In genomic region chr11:74720596-74721478, GRCh38 we compare ENCODE assay signal across 11 cellular contexts. TPM values are rescaled to one million over a fixed set of nuclear protein-coding genes. Genes with fewer than 3 reads are reported as not detected.
DNase-seq lines count a peak whose midpoint lies in the region; ATAC-seq, FAIRE-seq and TF ChIP-seq lines count a peak whose summit lies in the region.
"Had no signal": no experiment of that assay in that cellular context is flagged by ENCODE, and none has a peak within 500 bp of the region (broad histone marks: within the 10 kb centered on the region; RNA-seq: fewer than 3 reads in every experiment).

No MANE protein-coding gene starts in this region.

- TF ChIP-seq EP300 in suprapubic skin (IDR thresholded peaks at IDR 0.05): no peak

- no peak overlapping the region for H3K27ac ChIP-seq in astrocyte (ENCODE audit: low read depth, low read length)
- peak overlapping the region; percentile 49 for H3K27ac ChIP-seq in upper lobe of right lung
- no peak overlapping the region for H3K27ac ChIP-seq in suprapubic skin
- H3K27ac ChIP-seq: SJSA1 had no signal

- no peak for TF ChIP-seq POLR2A in suprapubic skin (IDR thresholded peaks at IDR 0.05)

- 64% methylated on average over 15 of the region's 17 CpGs for WGBS in suprapubic skin

- peak; percentile 37 for DNase-seq in astrocyte (ENCODE audit: low read depth)
- peak; percentile 89 for DNase-seq in Right ventricle myocardium superior
- no peak for DNase-seq in neural crest cell (ENCODE audit: low read depth, low spot score)
- DNase-seq in upper lobe of right lung: peak; percentile 76
- no peak for DNase-seq in ecto neural progenitor cell (ENCODE audit: low spot score)
- no peak for DNase-seq in suprapubic skin (ENCODE audit: low spot score in 2 of 2)
- DNase-seq in GM10248 (ENCODE audit: extremely low spot score): no peak
- DNase-seq in NCI-H69 (lab: John Stamatoyannopoulos, UW): no peak
- DNase-seq: activated CD8-positive, alpha-beta T cell treated with anti-CD3 and anti-CD28 coated beads for 36 hours had no signal

- no peak for FAIRE-seq in astrocyte (lab: Jason Lieb, UNC)
- FAIRE-seq: G401.6 had no signal

- no peak overlapping the region for H3K27ac Mint-ChIP-seq in astrocyte (ENCODE audit: unreplicated experiment)
- H3K27ac Mint-ChIP-seq in neural crest cell (ENCODE audit: unreplicated experiment): peak overlapping the region; percentile 82
- H3K27ac Mint-ChIP-seq: activated CD8-positive, alpha-beta T cell treated with anti-CD3 and anti-CD28 coated beads for 36 hours had no signal

- H3K4me1 Mint-ChIP-seq in astrocyte (ENCODE audit: low read depth, unreplicated experiment) (peaks cover 3% of the 10 kb centered on the region), neural crest cell (peaks cover 13% of the 10 kb centered on the region)

- intact Hi-C loops in Right ventricle myocardium superior (cut with DNase I): no loop called here
- intact Hi-C loops in upper lobe of right lung (cut with DNase I): no loop called here

- H3K9ac ChIP-seq in astrocyte (ENCODE audit: low read length): no peak overlapping the region

- no peaks in the 10 kb centered on the region for H3K79me2 ChIP-seq in astrocyte (ENCODE audit: insufficient read depth, low read length)

- H3K4me1 ChIP-seq in astrocyte (ENCODE audit: insufficient read depth, low read length) (no peaks in the 10 kb centered on the region), upper lobe of right lung (peaks cover 14% of the 10 kb centered on the region), suprapubic skin (no peaks in the 10 kb centered on the region)

- CTCF ChIA-PET in GM10248 (lab: Yijun Ruan, JAX): interaction anchor here (0.6 to 3.0 kb wide), 7 partner anchors 8 to 268 kb away, joined by 3 to 23 read pairs (median 3); no protein-coding TSS in a partner anchor

- POLR2A ChIA-PET in GM10248 (lab: Yijun Ruan, JAX): no interaction called here

- H3K4me2 ChIP-seq in astrocyte (ENCODE audit: low read length): no peak overlapping the region

- H3K36me3 ChIP-seq in astrocyte (ENCODE audit: insufficient read depth, low read length): no peaks in the 10 kb centered on the region
- no peaks in the 10 kb centered on the region for H3K36me3 ChIP-seq in upper lobe of right lung
- H3K36me3 ChIP-seq in suprapubic skin: no peaks in the 10 kb centered on the region
- H3K36me3 ChIP-seq: SJSA1 had no signal

- H3K4me3 Mint-ChIP-seq in astrocyte (ENCODE audit: unreplicated experiment) (no peak overlapping the region), neural crest cell (no peak overlapping the region)
- H3K4me3 Mint-ChIP-seq: activated CD8-positive, alpha-beta T cell treated with anti-CD3 and anti-CD28 coated beads for 36 hours had no signal

- H3K4me3 ChIP-seq in astrocyte (ENCODE audit: insufficient read depth, low read depth, low read length): no peak overlapping the region
- no peak overlapping the region for H3K4me3 ChIP-seq in upper lobe of right lung
- H3K4me3 ChIP-seq in suprapubic skin: no peak overlapping the region
- H3K4me3 ChIP-seq: SJSA1 had no signal

- no peaks in the 10 kb centered on the region for H4K20me1 ChIP-seq in astrocyte (ENCODE audit: insufficient read depth, low read length)

- H3K27me3 Mint-ChIP-seq in astrocyte (ENCODE audit: low read depth, unreplicated experiment): peaks cover 48% of the 10 kb centered on the region
- peaks cover 22% of the 10 kb centered on the region for H3K27me3 Mint-ChIP-seq in neural crest cell (ENCODE audit: low read depth)

- ATAC-seq in Right ventricle myocardium superior (ENCODE audit: poor library complexity) (peak; percentile 90), upper lobe of right lung (peak; percentile 69)
- ATAC-seq: activated CD8-positive, alpha-beta T cell treated with anti-CD3 and anti-CD28 coated beads for 36 hours had no signal

- TF ChIP-seq CTCF in astrocyte (IDR thresholded peaks at IDR 0.05; ENCODE audit: insufficient read depth, low read depth, low read length): no peak
- TF ChIP-seq CTCF in neural crest cell (conservative IDR thresholded peaks at IDR 0.05): no peak
- no peak for TF ChIP-seq CTCF in upper lobe of right lung (IDR thresholded peaks at IDR 0.05)
- no peak for TF ChIP-seq CTCF in suprapubic skin (IDR thresholded peaks at IDR 0.05)
- TF ChIP-seq CTCF in GM10248 (IDR thresholded peaks at IDR 0.05; ENCODE audit: control extremely low read depth, extremely low read depth, low read depth, missing control alignments): no peak

- H3K9me3 ChIP-seq in astrocyte (ENCODE audit: insufficient read depth, low read depth, low read length): no peaks in the 10 kb centered on the region
- no peaks in the 10 kb centered on the region for H3K9me3 ChIP-seq in upper lobe of right lung
- no peaks in the 10 kb centered on the region for H3K9me3 ChIP-seq in suprapubic skin
- H3K9me3 ChIP-seq: SJSA1 had no signal

- no peaks in the 10 kb centered on the region for H3K36me3 Mint-ChIP-seq in astrocyte (ENCODE audit: low read depth, unreplicated experiment)
- H3K36me3 Mint-ChIP-seq in neural crest cell (ENCODE audit: low read depth): no peaks in the 10 kb centered on the region

- H3K27me3 ChIP-seq in astrocyte (ENCODE audit: insufficient read depth, low read length): peaks cover 13% of the 10 kb centered on the region
- peaks cover 3% of the 10 kb centered on the region for H3K27me3 ChIP-seq in upper lobe of right lung
- H3K27me3 ChIP-seq in suprapubic skin: no peaks in the 10 kb centered on the region
- H3K27me3 ChIP-seq: SJSA1 had no signal

- H2AFZ ChIP-seq in astrocyte (ENCODE audit: low read depth, low read length): peak overlapping the region; percentile 45

- peaks cover 2% of the 10 kb centered on the region for H3K9me3 Mint-ChIP-seq in astrocyte (ENCODE audit: unreplicated experiment)
- no peaks in the 10 kb centered on the region for H3K9me3 Mint-ChIP-seq in neural crest cell
- H3K9me3 Mint-ChIP-seq: activated CD8-positive, alpha-beta T cell treated with anti-CD3 and anti-CD28 coated beads for 36 hours had no signal

RNA-seq across cellular contexts. Expression of gene CHRDL2, which starts 10.4 kb away (rescaled TPM):
- total RNA-seq in astrocyte (not detected in 2 replicates), Right ventricle myocardium superior (11.1 TPM), neural crest cell (0.35 and 0.55 TPM in 2 replicates), upper lobe of right lung (1.6 TPM), suprapubic skin (not detected)
- total RNA-seq: activated CD8-positive, alpha-beta T cell treated with anti-CD3 and anti-CD28 coated beads for 36 hours; SJSA1 had no signal

RNA-seq across cellular contexts. Expression of gene RNF169, which starts 27.8 kb away (rescaled TPM):
- total RNA-seq in astrocyte: 9.8 and 10.7 TPM in 2 replicates
- total RNA-seq in Right ventricle myocardium superior: 10.2 TPM
- 23.4 and 23.5 TPM in 2 replicates for total RNA-seq in neural crest cell
- 21.3 TPM for total RNA-seq in upper lobe of right lung
- total RNA-seq in suprapubic skin: 10 to 100 TPM; 18.8 to 26.4 (median 21.2) TPM

Comparison
In these comparisons a context has a peak if more than half of its experiments do, and no peak if none do; other contexts are left out.
1. DNase-seq: peak in astrocyte (single experiment), Right ventricle myocardium superior (single experiment) and upper lobe of right lung (single experiment); none in neural crest cell (single experiment), ecto neural progenitor cell (single experiment), suprapubic skin (0 of 2), GM10248 (single experiment) and NCI-H69 (single experiment).